In genomic region chr11:15224466-15224865, GRCh38 we compare ENCODE assay signal across 10 cellular contexts.
"Had no signal": no experiment of that assay in that cellular context is flagged by ENCODE, and none has a peak within 500 bp of the region (broad histone marks: within the 10 kb centered on the region; RNA-seq: fewer than 3 reads in every experiment).

No MANE protein-coding gene starts in this region.

- H2AFZ ChIP-seq: GM23248 had no signal

- DNase-seq: H9, HCEC 1CT, HFFc6, IMR-90, KG1 had no signal

- H3K9ac ChIP-seq: GM23248 had no signal

- FAIRE-seq: H1, H54, HTR-8/SVneo, K562 had no signal

- H3K27ac Mint-ChIP-seq: H9, HFFc6 had no signal

- H3K9me3 Mint-ChIP-seq: H9, HFFc6 had no signal

- H3K4me3 Mint-ChIP-seq: H9, HFFc6 had no signal

- H3K27ac ChIP-seq: GM23248 had no signal

- H3K4me3 ChIP-seq: GM23248, K562 had no signal

- ATAC-seq: K562 had no signal
